ENCODE assay signal across 16 cellular contexts in genomic region chr6:105178636-105179035, GRCh38. TPM values are rescaled to one million over a fixed set of nuclear protein-coding genes. Genes with fewer than 3 reads are reported as not detected.
DNase-seq lines count a peak whose midpoint lies in the region; ATAC-seq and TF ChIP-seq lines count a peak whose summit lies in the region.
"Had no signal": no experiment of that assay in that cellular context is flagged by ENCODE, and none has a peak within 500 bp of the region (broad histone marks: within the 10 kb centered on the region; RNA-seq: fewer than 3 reads in every experiment).

No MANE protein-coding gene starts in this region.

- peaks cover 57% of the 10 kb centered on the region for H3K79me2 ChIP-seq in PC-3 (ENCODE audit: low read length)

- H3K4me3 Mint-ChIP-seq in endodermal cell (peak overlapping the region; percentile 65), neural crest cell (peak overlapping the region; percentile 84), CD14-positive monocyte (peak overlapping the region in 1 of 2 donors; percentile 18)
- H3K4me3 Mint-ChIP-seq: activated B cell treated with CpG ODN at 0.5 μM for 24 hours; CD4-positive, CD25-positive, alpha-beta regulatory T cell had no signal

- peaks cover 27% of the 10 kb centered on the region for H3K4me1 Mint-ChIP-seq in endodermal cell
- peaks cover 4% of the 10 kb centered on the region for H3K4me1 Mint-ChIP-seq in neural crest cell
- no peaks in the 10 kb centered on the region for H3K4me1 Mint-ChIP-seq in CD14-positive monocyte

- H2AFZ ChIP-seq in PC-3 (ENCODE audit: low read length), result no peak overlapping the region

- CTCF ChIA-PET in PC-3 (lab: Charles Lee), result no interaction called here

- peaks cover 29% of the 10 kb centered on the region for H3K4me1 ChIP-seq in PC-3 (ENCODE audit: insufficient read depth, low read length)
- H3K4me1 ChIP-seq in endodermal cell (ENCODE audit: control insufficient read depth, insufficient read depth, low read length), result peaks cover 6% of the 10 kb centered on the region

- H3K9me3 Mint-ChIP-seq in endodermal cell, result no peaks in the 10 kb centered on the region
- no peaks in the 10 kb centered on the region for H3K9me3 Mint-ChIP-seq in neural crest cell
- peaks cover 0 to 4% (median 2%) of the 10 kb centered on the region in 7 donors for H3K9me3 Mint-ChIP-seq in CD14-positive monocyte
- H3K9me3 Mint-ChIP-seq: activated B cell treated with CpG ODN at 0.5 μM for 24 hours; activated naive CD8-positive, alpha-beta T cell treated with anti-CD3 and anti-CD28 coated beads for 36 hours; CD4-positive, CD25-positive, alpha-beta regulatory T cell; stimulated activated naive CD8-positive, alpha-beta T cell treated with anti-CD3 and anti-CD28 coated beads, Interleukin-15, Interleukin-2, amounts not matched to agents 100 ng/mL and 50 ng/mL, for 24 hours had no signal

- no peak for ATAC-seq in PC-3
- no peak for ATAC-seq in HG03457 (IDR thresholded peaks at IDR 0.05; ENCODE audit: unreplicated experiment)

- H3K9me3 ChIP-seq in PC-3 (ENCODE audit: low read length) (no peaks in the 10 kb centered on the region), endodermal cell (ENCODE audit: control insufficient read depth, low read length) (no peaks in the 10 kb centered on the region)
- H3K9me3 ChIP-seq: ovary had no signal

- POLR2A ChIA-PET in PC-3 (lab: Charles Lee; ENCODE audit: unreplicated experiment), result no interaction called here

- peak overlapping the region; percentile 81 for H3K4me2 ChIP-seq in PC-3 (ENCODE audit: low read length)

- DNase-seq in AG10803 (ENCODE audit: low read depth) (no peak), PC-3 (no peak), endodermal cell (no peak), neural crest cell (ENCODE audit: low read depth, low spot score) (no peak), middle frontal gyrus (ENCODE audit: extremely low spot score, low spot score) (no peak), CD14-positive monocyte (ENCODE audit: low spot score) (no peak)
- DNase-seq in stimulated activated naive CD4-positive, alpha-beta T cell (lab: John Stamatoyannopoulos, UW), result no peak
- DNase-seq: activated B cell treated with CpG ODN at 0.5 μM for 24 hours; activated naive CD8-positive, alpha-beta T cell treated with anti-CD3 and anti-CD28 coated beads for 36 hours; CD4-positive, CD25-positive, alpha-beta regulatory T cell; GF-D8; NCI-H1436; ovary; stimulated activated CD4-positive, alpha-beta T cell treated with anti-CD3 and anti-CD28 coated beads, Interleukin-4, amount 100 ng/mL, for 1 hour had no signal

- BruUV-seq in PC-3 (replicated peaks; lab: Mats Ljungman, UMichigan), result TSS peak; percentile 43

- peak overlapping the region; percentile 90 for H3K9ac ChIP-seq in PC-3 (ENCODE audit: low read length)
- H3K9ac ChIP-seq in endodermal cell (ENCODE audit: extremely low read depth, low read length, poor library complexity, severe bottlenecking), result no peak overlapping the region

- no peaks in the 10 kb centered on the region for H4K20me1 ChIP-seq in PC-3 (ENCODE audit: low read length)

- H3K27me3 ChIP-seq in PC-3 (ENCODE audit: low read length), result no peaks in the 10 kb centered on the region
- H3K27me3 ChIP-seq in endodermal cell (ENCODE audit: control insufficient read depth, insufficient read depth, low read length, poor library complexity, severe bottlenecking), result peaks cover 14% of the 10 kb centered on the region
- H3K27me3 ChIP-seq: ovary had no signal

- H3K36me3 ChIP-seq in PC-3 (ENCODE audit: low read depth, low read length) (0 out of 2 replicates have a peak, but pooled peaks cover 1% of the 10 kb centered on the region), endodermal cell (ENCODE audit: control insufficient read depth, insufficient read depth, low read length) (no peaks in the 10 kb centered on the region)
- H3K36me3 ChIP-seq: ovary had no signal

- H3F3A ChIP-seq in PC-3 (ENCODE audit: low read length, unreplicated experiment), result no peaks in the 10 kb centered on the region

- intact Hi-C loops in PC-3 (cut with micrococcal nuclease), result loop anchor here (2.0 to 5.0 kb wide), 5 partner anchors 32 to 224 kb away; partner anchors contain the start of gene PREP
- intact Hi-C loops in CD14-positive monocyte (cut with micrococcal nuclease), result no loop called here

- TF ChIP-seq CTCF in AG10803 (conservative IDR thresholded peaks at IDR 0.05; ENCODE audit: low read length), result no peak
- TF ChIP-seq CTCF in PC-3 (conservative IDR thresholded peaks at IDR 0.05; ENCODE audit: low read depth, low read length), result no peak
- no peak for TF ChIP-seq CTCF in endodermal cell (conservative IDR thresholded peaks at IDR 0.05)
- TF ChIP-seq CTCF in neural crest cell (conservative IDR thresholded peaks at IDR 0.05), result no peak
- no peak for TF ChIP-seq CTCF in CD14-positive monocyte (IDR thresholded peaks at IDR 0.05)

- H3K4me3 ChIP-seq in AG10803 (ENCODE audit: low read length), result peak overlapping the region; percentile 77
- H3K4me3 ChIP-seq in PC-3 (ENCODE audit: low read length), result peak overlapping the region; percentile 89
- peak overlapping the region; percentile 80 for H3K4me3 ChIP-seq in endodermal cell (ENCODE audit: low read length)

- no peaks in the 10 kb centered on the region for H3K36me3 Mint-ChIP-seq in endodermal cell (ENCODE audit: low read depth)
- H3K36me3 Mint-ChIP-seq in neural crest cell (ENCODE audit: low read depth), result no peaks in the 10 kb centered on the region
- H3K36me3 Mint-ChIP-seq in CD14-positive monocyte, result no peaks in the 10 kb centered on the region
- H3K36me3 Mint-ChIP-seq: activated naive CD8-positive, alpha-beta T cell treated with anti-CD3 and anti-CD28 coated beads for 36 hours; CD4-positive, CD25-positive, alpha-beta regulatory T cell had no signal

- no peak overlapping the region for H3K27ac Mint-ChIP-seq in endodermal cell
- no peak overlapping the region for H3K27ac Mint-ChIP-seq in neural crest cell (ENCODE audit: unreplicated experiment)
- no peak overlapping the region for H3K27ac Mint-ChIP-seq in CD14-positive monocyte
- H3K27ac Mint-ChIP-seq: activated B cell treated with CpG ODN at 0.5 μM for 24 hours; activated naive CD8-positive, alpha-beta T cell treated with anti-CD3 and anti-CD28 coated beads for 36 hours; CD4-positive, CD25-positive, alpha-beta regulatory T cell; stimulated activated naive CD8-positive, alpha-beta T cell treated with anti-CD3 and anti-CD28 coated beads, Interleukin-15, Interleukin-2, amounts not matched to agents 100 ng/mL and 50 ng/mL, for 24 hours had no signal

- H3K27ac ChIP-seq in PC-3 (ENCODE audit: low read length), result peak overlapping the region; percentile 92
- H3K27ac ChIP-seq in endodermal cell (ENCODE audit: low read depth, low read length), result no peak overlapping the region
- H3K27ac ChIP-seq: ovary had no signal

- no peaks in the 10 kb centered on the region for H3K9me2 ChIP-seq in PC-3 (replicated peaks; ENCODE audit: low read length)

- whole genome bisulfite sequencing in endodermal cell (ENCODE audit: insufficient coverage in 1 of 2, insufficient read length in 1 of 2), 2 experiments, result 68 to 91% methylated on average over 4 to 5 of the region's 5 CpGs

- H3K27me3 Mint-ChIP-seq in endodermal cell (ENCODE audit: insufficient read depth) (peaks cover 14% of the 10 kb centered on the region), neural crest cell (ENCODE audit: low read depth) (peaks cover 46% of the 10 kb centered on the region), CD14-positive monocyte (ENCODE audit: low read depth in 3 of 3) (peaks cover 58 to 68% (median 60%) of the 10 kb centered on the region in 3 donors)

RNA-seq across cellular contexts. Expression of gene POPDC3, which starts 1.2 kb away (rescaled TPM):
- total RNA-seq in PC-3 (2014; rRNA removed), result 31.6 and 41.4 TPM in 2 replicates
- total RNA-seq in endodermal cell, result 1 to 10 TPM; 6.4 to 8.0 TPM
- 1.5 TPM for polyA plus RNA-seq in endodermal cell (2013, experiment 1 of 2)
- polyA plus RNA-seq in endodermal cell (2013, experiment 2 of 2), result 1.8 TPM
- total RNA-seq in neural crest cell, result 0.77 and 0.86 TPM in 2 replicates
- polyA plus RNA-seq in CD14-positive monocyte, result not detected
- total RNA-seq: activated B cell treated with CpG ODN at 0.5 μM for 24 hours; activated naive CD8-positive, alpha-beta T cell treated with anti-CD3 and anti-CD28 coated beads for 36 hours; CD4-positive, CD25-positive, alpha-beta regulatory T cell had no signal
- polyA plus RNA-seq: CD4-positive, CD25-positive, alpha-beta regulatory T cell had no signal
